In the genomic region with DNA sequence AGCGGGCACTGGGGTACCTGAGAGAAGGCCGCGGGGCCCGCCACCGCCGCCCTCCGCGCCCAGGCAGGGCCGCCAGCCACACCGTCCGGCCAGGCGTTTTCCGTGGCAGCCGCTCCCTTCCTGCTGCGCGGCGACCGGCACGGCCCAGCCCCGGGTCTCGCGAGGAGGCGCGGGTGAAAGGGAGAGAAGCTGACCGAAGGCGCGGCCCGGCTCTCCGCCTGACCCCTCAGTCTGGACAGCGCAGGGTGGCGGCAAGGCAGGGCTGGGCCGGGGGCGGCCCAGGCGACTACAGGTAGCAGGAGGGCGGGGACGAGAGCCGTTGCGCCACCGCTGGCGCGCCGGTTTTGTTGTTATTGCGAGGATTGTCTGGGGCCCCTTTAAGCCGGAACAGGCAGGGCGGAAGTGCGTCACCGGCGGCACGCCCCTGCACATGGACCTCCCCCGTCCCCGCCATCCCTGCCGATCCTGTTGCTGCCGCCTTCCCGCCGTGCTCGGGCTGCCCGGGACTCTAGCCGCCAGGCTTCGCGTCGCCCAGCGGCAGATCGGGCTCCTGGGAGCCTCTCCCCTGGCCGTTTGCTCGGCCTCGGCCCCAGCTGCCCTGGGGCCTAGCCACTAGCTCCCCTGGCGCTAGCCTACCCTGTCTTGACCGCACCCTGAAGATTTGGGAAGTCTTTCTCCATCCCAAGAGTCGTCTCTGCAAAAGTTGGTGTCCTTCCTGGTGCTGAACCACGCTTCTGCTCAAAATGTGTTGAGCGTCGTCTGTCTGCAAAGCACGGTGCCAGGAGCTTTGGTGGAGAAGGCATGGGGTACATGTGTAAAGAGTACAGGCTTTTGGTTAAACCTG, we compare ENCODE assay signal across 1 cellular context.
TF ChIP-seq lines count a peak whose summit lies in the region.

A gene with protein sequence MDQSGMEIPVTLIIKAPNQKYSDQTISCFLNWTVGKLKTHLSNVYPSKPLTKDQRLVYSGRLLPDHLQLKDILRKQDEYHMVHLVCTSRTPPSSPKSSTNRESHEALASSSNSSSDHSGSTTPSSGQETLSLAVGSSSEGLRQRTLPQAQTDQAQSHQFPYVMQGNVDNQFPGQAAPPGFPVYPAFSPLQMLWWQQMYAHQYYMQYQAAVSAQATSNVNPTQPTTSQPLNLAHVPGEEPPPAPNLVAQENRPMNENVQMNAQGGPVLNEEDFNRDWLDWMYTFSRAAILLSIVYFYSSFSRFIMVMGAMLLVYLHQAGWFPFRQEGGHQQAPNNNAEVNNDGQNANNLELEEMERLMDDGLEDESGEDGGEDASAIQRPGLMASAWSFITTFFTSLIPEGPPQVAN (minus strand): TSS at position 352 of the 844 bp plus-strand sequence. CDS start 805 bp downstream, outside the sequence.

TF ChIP-seq in WTC11, 78 proteins besides CTCF, POLR2A, EP300 and RAD21 (continued from another document and continues in another):
- TF ChIP-seq, protein P1, sequence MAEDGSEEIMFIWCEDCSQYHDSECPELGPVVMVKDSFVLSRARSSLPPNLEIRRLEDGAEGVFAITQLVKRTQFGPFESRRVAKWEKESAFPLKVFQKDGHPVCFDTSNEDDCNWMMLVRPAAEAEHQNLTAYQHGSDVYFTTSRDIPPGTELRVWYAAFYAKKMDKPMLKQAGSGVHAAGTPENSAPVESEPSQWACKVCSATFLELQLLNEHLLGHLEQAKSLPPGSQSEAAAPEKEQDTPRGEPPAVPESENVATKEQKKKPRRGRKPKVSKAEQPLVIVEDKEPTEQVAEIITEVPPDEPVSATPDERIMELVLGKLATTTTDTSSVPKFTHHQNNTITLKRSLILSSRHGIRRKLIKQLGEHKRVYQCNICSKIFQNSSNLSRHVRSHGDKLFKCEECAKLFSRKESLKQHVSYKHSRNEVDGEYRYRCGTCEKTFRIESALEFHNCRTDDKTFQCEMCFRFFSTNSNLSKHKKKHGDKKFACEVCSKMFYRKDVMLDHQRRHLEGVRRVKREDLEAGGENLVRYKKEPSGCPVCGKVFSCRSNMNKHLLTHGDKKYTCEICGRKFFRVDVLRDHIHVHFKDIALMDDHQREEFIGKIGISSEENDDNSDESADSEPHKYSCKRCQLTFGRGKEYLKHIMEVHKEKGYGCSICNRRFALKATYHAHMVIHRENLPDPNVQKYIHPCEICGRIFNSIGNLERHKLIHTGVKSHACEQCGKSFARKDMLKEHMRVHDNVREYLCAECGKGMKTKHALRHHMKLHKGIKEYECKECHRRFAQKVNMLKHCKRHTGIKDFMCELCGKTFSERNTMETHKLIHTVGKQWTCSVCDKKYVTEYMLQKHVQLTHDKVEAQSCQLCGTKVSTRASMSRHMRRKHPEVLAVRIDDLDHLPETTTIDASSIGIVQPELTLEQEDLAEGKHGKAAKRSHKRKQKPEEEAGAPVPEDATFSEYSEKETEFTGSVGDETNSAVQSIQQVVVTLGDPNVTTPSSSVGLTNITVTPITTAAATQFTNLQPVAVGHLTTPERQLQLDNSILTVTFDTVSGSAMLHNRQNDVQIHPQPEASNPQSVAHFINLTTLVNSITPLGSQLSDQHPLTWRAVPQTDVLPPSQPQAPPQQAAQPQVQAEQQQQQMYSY (CRISPR knock-in tag; IDR thresholded peaks at IDR 0.05), result no peak; the same call in 1 of the 2 replicates
- peak; percentile 85 for TF ChIP-seq ZNF121 (CRISPR knock-in tag; IDR thresholded peaks at IDR 0.05)
- TF ChIP-seq NFATC4 (CRISPR knock-in tag; IDR thresholded peaks at IDR 0.05), result no peak
- peak; percentile 97 for TF ChIP-seq FOXK1 (CRISPR knock-in tag; IDR thresholded peaks at IDR 0.05)
- 0 out of 2 replicates have a peak, but pooled peaks have one; percentile 16 for TF ChIP-seq JUN (CRISPR knock-in tag; IDR thresholded peaks at IDR 0.05)
- TF ChIP-seq, protein P2, sequence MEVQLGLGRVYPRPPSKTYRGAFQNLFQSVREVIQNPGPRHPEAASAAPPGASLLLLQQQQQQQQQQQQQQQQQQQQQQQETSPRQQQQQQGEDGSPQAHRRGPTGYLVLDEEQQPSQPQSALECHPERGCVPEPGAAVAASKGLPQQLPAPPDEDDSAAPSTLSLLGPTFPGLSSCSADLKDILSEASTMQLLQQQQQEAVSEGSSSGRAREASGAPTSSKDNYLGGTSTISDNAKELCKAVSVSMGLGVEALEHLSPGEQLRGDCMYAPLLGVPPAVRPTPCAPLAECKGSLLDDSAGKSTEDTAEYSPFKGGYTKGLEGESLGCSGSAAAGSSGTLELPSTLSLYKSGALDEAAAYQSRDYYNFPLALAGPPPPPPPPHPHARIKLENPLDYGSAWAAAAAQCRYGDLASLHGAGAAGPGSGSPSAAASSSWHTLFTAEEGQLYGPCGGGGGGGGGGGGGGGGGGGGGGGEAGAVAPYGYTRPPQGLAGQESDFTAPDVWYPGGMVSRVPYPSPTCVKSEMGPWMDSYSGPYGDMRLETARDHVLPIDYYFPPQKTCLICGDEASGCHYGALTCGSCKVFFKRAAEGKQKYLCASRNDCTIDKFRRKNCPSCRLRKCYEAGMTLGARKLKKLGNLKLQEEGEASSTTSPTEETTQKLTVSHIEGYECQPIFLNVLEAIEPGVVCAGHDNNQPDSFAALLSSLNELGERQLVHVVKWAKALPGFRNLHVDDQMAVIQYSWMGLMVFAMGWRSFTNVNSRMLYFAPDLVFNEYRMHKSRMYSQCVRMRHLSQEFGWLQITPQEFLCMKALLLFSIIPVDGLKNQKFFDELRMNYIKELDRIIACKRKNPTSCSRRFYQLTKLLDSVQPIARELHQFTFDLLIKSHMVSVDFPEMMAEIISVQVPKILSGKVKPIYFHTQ (CRISPR knock-in tag; IDR thresholded peaks at IDR 0.05), result no peak
- TF ChIP-seq, protein P3, sequence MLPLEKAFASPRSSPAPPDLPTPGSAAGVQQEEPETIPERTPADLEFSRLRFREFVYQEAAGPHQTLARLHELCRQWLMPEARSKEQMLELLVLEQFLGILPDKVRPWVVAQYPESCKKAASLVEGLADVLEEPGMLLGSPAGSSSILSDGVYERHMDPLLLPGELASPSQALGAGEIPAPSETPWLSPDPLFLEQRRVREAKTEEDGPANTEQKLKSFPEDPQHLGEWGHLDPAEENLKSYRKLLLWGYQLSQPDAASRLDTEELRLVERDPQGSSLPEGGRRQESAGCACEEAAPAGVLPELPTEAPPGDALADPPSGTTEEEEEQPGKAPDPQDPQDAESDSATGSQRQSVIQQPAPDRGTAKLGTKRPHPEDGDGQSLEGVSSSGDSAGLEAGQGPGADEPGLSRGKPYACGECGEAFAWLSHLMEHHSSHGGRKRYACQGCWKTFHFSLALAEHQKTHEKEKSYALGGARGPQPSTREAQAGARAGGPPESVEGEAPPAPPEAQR (CRISPR knock-in tag; IDR thresholded peaks at IDR 0.05), result no peak
- peak; percentile 93 for TF ChIP-seq ETV6 (CRISPR knock-in tag; IDR thresholded peaks at IDR 0.05)
- no peak for TF ChIP-seq RORB (CRISPR knock-in tag; IDR thresholded peaks at IDR 0.05)
- no peak for TF ChIP-seq FOXJ3 (CRISPR knock-in tag; IDR thresholded peaks at IDR 0.05; ENCODE audit: borderline replicate concordance)
- TF ChIP-seq MYBL2 (CRISPR knock-in tag; IDR thresholded peaks at IDR 0.05), result peak; percentile 85; the same call in 1 of the 2 replicates
- TF ChIP-seq, protein P4, sequence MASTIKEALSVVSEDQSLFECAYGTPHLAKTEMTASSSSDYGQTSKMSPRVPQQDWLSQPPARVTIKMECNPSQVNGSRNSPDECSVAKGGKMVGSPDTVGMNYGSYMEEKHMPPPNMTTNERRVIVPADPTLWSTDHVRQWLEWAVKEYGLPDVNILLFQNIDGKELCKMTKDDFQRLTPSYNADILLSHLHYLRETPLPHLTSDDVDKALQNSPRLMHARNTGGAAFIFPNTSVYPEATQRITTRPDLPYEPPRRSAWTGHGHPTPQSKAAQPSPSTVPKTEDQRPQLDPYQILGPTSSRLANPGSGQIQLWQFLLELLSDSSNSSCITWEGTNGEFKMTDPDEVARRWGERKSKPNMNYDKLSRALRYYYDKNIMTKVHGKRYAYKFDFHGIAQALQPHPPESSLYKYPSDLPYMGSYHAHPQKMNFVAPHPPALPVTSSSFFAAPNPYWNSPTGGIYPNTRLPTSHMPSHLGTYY (CRISPR knock-in tag; IDR thresholded peaks at IDR 0.05), result no peak
- TF ChIP-seq SMAD4 (CRISPR knock-in tag; IDR thresholded peaks at IDR 0.05), result 0 out of 2 replicates have a peak, but pooled peaks have one; percentile 32
- TF ChIP-seq, protein P5, sequence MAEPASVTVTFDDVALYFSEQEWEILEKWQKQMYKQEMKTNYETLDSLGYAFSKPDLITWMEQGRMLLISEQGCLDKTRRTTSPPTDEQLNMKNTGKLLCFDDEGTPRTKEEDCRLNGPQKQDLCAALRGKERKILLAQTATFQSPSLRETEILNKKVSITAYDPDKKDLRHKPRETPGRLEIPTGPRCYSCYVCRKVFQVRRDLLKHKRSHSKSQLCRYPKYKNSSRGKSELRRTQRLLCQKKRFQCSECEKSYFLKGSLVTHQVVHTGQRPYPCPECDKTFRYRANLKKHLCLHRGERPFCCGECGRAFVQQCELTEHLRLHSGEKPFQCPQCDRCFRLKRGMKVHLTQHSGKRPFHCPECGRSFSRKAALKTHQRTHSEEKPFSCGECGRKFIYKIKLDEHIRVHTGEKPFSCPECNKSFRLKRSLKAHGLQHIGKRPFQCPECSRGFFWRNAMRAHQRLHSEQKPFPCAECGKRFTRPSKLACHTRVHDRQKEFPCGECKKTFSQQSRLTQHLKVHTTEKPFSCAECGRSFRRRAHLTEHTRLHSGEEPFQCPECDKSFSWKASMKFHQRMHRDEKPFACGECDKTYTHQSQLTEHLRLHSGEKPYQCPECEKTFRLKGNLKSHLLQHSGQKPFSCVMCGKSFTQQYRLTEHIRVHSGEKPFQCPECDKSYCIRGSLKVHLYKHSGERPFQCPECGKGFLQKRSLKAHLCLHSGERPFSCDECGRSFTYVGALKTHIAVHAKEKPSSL (CRISPR knock-in tag; conservative IDR thresholded peaks at IDR 0.05), result no peak
- peak; percentile 90 for TF ChIP-seq CREM (CRISPR knock-in tag; IDR thresholded peaks at IDR 0.05)
- TF ChIP-seq, protein P6, sequence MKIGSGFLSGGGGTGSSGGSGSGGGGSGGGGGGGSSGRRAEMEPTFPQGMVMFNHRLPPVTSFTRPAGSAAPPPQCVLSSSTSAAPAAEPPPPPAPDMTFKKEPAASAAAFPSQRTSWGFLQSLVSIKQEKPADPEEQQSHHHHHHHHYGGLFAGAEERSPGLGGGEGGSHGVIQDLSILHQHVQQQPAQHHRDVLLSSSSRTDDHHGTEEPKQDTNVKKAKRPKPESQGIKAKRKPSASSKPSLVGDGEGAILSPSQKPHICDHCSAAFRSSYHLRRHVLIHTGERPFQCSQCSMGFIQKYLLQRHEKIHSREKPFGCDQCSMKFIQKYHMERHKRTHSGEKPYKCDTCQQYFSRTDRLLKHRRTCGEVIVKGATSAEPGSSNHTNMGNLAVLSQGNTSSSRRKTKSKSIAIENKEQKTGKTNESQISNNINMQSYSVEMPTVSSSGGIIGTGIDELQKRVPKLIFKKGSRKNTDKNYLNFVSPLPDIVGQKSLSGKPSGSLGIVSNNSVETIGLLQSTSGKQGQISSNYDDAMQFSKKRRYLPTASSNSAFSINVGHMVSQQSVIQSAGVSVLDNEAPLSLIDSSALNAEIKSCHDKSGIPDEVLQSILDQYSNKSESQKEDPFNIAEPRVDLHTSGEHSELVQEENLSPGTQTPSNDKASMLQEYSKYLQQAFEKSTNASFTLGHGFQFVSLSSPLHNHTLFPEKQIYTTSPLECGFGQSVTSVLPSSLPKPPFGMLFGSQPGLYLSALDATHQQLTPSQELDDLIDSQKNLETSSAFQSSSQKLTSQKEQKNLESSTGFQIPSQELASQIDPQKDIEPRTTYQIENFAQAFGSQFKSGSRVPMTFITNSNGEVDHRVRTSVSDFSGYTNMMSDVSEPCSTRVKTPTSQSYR (CRISPR knock-in tag; IDR thresholded peaks at IDR 0.05), result peak; percentile 85
- TF ChIP-seq, protein P7, sequence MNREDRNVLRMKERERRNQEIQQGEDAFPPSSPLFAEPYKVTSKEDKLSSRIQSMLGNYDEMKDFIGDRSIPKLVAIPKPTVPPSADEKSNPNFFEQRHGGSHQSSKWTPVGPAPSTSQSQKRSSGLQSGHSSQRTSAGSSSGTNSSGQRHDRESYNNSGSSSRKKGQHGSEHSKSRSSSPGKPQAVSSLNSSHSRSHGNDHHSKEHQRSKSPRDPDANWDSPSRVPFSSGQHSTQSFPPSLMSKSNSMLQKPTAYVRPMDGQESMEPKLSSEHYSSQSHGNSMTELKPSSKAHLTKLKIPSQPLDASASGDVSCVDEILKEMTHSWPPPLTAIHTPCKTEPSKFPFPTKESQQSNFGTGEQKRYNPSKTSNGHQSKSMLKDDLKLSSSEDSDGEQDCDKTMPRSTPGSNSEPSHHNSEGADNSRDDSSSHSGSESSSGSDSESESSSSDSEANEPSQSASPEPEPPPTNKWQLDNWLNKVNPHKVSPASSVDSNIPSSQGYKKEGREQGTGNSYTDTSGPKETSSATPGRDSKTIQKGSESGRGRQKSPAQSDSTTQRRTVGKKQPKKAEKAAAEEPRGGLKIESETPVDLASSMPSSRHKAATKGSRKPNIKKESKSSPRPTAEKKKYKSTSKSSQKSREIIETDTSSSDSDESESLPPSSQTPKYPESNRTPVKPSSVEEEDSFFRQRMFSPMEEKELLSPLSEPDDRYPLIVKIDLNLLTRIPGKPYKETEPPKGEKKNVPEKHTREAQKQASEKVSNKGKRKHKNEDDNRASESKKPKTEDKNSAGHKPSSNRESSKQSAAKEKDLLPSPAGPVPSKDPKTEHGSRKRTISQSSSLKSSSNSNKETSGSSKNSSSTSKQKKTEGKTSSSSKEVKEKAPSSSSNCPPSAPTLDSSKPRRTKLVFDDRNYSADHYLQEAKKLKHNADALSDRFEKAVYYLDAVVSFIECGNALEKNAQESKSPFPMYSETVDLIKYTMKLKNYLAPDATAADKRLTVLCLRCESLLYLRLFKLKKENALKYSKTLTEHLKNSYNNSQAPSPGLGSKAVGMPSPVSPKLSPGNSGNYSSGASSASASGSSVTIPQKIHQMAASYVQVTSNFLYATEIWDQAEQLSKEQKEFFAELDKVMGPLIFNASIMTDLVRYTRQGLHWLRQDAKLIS (CRISPR knock-in tag; IDR thresholded peaks at IDR 0.05; ENCODE audit: borderline replicate concordance), result no peak; the same call in 1 of the 2 replicates
- TF ChIP-seq, protein P8, sequence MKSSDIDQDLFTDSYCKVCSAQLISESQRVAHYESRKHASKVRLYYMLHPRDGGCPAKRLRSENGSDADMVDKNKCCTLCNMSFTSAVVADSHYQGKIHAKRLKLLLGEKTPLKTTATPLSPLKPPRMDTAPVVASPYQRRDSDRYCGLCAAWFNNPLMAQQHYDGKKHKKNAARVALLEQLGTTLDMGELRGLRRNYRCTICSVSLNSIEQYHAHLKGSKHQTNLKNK (CRISPR knock-in tag; IDR thresholded peaks at IDR 0.05), result no peak
- TF ChIP-seq ZNF219 (CRISPR knock-in tag; IDR thresholded peaks at IDR 0.05; ENCODE audit: borderline replicate concordance), result 0 out of 2 replicates have a peak, but pooled peaks have one; percentile 31
- no peak; the same call in 1 of the 2 replicates for TF ChIP-seq ELF4 (CRISPR knock-in tag; IDR thresholded peaks at IDR 0.05; ENCODE audit: low read depth)
- no peak for TF ChIP-seq PRRX2 (CRISPR knock-in tag; IDR thresholded peaks at IDR 0.05)
- TF ChIP-seq GABPB1 (CRISPR knock-in tag; IDR thresholded peaks at IDR 0.05), result peak; percentile 89
- no peak for TF ChIP-seq ZNF416 (CRISPR knock-in tag; IDR thresholded peaks at IDR 0.05)
- TF ChIP-seq JAZF1 (CRISPR knock-in tag; IDR thresholded peaks at IDR 0.05), result no peak
